Comparison of ENCODE assay signal across 1 cellular context in the genomic region with DNA sequence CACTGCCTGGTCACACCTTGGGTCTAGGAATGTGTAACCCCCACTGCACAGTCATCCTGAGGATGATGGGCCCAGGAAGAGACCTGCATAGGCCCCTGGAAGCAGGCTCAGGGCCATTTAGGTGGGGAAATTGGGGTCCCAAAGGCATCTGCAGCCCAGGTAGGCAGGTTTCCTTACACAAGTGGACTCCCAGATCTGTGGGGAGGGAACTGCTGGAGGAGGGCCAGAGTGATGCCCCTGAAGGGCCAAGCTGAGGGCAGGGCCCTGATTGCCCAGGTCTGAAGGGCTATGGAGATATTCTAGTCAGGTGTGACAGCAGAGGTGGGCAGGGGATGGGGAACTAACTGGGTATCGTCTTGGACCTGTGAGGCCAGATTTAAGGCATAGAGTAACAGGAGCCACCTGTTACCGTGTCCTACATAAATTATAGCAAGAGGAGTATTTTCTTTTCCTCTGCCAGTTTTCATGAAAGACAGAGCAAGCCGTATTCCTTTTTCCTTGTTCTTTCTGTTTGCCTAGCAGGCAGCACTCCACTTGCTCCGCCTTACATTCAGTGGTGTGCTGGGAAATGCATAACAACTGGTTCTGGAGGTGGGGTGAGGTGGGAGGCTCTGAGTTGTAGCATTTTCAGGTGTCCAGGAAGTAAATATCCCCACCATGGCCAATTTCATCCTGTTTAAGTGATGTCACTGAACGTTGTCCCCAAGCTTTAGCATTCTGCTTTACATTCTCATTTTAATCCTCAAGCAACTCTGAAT.
TF ChIP-seq lines count a peak whose summit lies in the region.

No MANE protein-coding gene starts in this region.

TF ChIP-seq in GM23338, 12 proteins besides CTCF, POLR2A, EP300 and RAD21 (continued from another document):
- TF ChIP-seq NANOG (IDR thresholded peaks at IDR 0.05; ENCODE audit: borderline replicate concordance), result no peak
- TF ChIP-seq, protein P1, sequence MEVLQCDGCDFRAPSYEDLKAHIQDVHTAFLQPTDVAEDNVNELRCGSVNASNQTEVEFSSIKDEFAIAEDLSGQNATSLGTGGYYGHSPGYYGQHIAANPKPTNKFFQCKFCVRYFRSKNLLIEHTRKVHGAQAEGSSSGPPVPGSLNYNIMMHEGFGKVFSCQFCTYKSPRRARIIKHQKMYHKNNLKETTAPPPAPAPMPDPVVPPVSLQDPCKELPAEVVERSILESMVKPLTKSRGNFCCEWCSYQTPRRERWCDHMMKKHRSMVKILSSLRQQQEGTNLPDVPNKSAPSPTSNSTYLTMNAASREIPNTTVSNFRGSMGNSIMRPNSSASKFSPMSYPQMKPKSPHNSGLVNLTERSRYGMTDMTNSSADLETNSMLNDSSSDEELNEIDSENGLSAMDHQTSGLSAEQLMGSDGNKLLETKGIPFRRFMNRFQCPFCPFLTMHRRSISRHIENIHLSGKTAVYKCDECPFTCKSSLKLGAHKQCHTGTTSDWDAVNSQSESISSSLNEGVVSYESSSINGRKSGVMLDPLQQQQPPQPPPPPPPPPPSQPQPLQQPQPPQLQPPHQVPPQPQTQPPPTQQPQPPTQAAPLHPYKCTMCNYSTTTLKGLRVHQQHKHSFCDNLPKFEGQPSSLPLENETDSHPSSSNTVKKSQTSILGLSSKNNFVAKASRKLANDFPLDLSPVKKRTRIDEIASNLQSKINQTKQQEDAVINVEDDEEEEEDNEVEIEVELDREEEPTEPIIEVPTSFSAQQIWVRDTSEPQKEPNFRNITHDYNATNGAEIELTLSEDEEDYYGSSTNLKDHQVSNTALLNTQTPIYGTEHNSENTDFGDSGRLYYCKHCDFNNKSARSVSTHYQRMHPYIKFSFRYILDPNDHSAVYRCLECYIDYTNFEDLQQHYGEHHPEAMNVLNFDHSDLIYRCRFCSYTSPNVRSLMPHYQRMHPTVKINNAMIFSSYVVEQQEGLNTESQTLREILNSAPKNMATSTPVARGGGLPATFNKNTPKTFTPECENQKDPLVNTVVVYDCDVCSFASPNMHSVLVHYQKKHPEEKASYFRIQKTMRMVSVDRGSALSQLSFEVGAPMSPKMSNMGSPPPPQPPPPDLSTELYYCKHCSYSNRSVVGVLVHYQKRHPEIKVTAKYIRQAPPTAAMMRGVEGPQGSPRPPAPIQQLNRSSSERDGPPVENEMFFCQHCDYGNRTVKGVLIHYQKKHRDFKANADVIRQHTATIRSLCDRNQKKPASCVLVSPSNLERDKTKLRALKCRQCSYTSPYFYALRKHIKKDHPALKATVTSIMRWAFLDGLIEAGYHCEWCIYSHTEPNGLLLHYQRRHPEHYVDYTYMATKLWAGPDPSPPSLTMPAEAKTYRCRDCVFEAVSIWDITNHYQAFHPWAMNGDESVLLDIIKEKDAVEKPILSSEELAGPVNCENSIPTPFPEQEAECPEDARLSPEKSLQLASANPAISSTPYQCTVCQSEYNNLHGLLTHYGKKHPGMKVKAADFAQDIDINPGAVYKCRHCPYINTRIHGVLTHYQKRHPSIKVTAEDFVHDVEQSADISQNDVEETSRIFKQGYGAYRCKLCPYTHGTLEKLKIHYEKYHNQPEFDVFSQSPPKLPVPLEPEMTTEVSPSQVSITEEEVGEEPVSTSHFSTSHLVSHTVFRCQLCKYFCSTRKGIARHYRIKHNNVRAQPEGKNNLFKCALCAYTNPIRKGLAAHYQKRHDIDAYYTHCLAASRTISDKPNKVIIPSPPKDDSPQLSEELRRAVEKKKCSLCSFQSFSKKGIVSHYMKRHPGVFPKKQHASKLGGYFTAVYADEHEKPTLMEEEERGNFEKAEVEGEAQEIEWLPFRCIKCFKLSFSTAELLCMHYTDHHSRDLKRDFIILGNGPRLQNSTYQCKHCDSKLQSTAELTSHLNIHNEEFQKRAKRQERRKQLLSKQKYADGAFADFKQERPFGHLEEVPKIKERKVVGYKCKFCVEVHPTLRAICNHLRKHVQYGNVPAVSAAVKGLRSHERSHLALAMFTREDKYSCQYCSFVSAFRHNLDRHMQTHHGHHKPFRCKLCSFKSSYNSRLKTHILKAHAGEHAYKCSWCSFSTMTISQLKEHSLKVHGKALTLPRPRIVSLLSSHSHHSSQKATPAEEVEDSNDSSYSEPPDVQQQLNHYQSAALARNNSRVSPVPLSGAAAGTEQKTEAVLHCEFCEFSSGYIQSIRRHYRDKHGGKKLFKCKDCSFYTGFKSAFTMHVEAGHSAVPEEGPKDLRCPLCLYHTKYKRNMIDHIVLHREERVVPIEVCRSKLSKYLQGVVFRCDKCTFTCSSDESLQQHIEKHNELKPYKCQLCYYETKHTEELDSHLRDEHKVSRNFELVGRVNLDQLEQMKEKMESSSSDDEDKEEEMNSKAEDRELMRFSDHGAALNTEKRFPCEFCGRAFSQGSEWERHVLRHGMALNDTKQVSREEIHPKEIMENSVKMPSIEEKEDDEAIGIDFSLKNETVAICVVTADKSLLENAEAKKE (CRISPR knock-in tag; IDR thresholded peaks at IDR 0.05), result no peak
- no peak for TF ChIP-seq ZNF114 (CRISPR knock-in tag; IDR thresholded peaks at IDR 0.05)
- no peak for TF ChIP-seq ZNF331 (CRISPR knock-in tag; IDR thresholded peaks at IDR 0.05; ENCODE audit: low read depth)
- TF ChIP-seq STAT1 (IDR thresholded peaks at IDR 0.05; ENCODE audit: unreplicated experiment), result no peak
- no peak for TF ChIP-seq POLR2AphosphoS5 (IDR thresholded peaks at IDR 0.05; ENCODE audit: low read depth)
TF ChIP-seq in GM23338: peak in this region for 0.
